In genomic region chr2:205352593-205352992, GRCh38 we compare ENCODE assay signal across 22 cellular contexts.
DNase-seq lines count a peak whose midpoint lies in the region; ATAC-seq, FAIRE-seq and TF ChIP-seq lines count a peak whose summit lies in the region.
"Had no signal": no experiment of that assay in that cellular context is flagged by ENCODE, and none has a peak within 500 bp of the region (broad histone marks: within the 10 kb centered on the region; RNA-seq: fewer than 3 reads in every experiment).

No MANE protein-coding gene starts in this region.

- H3K36me3 ChIP-seq in bronchial epithelial cell (ENCODE audit: control insufficient read depth, insufficient read depth, low read length) = no peaks in the 10 kb centered on the region
- H3K36me3 ChIP-seq: esophagus squamous epithelium, thyroid gland had no signal

- TF ChIP-seq CTCF in bronchial epithelial cell (IDR thresholded peaks at IDR 0.05; ENCODE audit: insufficient read depth, low read length, severe bottlenecking) (no peak), foreskin fibroblast (IDR thresholded peaks at IDR 0.05; ENCODE audit: low read depth, low read length) (no peak)

- no peak for ATAC-seq in GM19023 (IDR thresholded peaks at IDR 0.05; ENCODE audit: unreplicated experiment)
- ATAC-seq: GM23338, left colon, psoas muscle had no signal

- FAIRE-seq in bronchial epithelial cell (lab: Jason Lieb, UNC) = no peak

- DNase-seq in AG08396 (ENCODE audit: low spot score) (peak; percentile 5), LHCN-M2 (ENCODE audit: low read depth) (peak; percentile 49), bronchial epithelial cell (ENCODE audit: low read depth) (peak; percentile 83), foreskin fibroblast (peak; percentile 65 to 86), ecto neural progenitor cell (ENCODE audit: low spot score) (no peak), NCI-H1105 treated with DMSO at 0.1 percent for 48 hours (lab: John Stamatoyannopoulos, UW) (no peak), GM19238 (ENCODE audit: insufficient read length, low spot score) (no peak)
- DNase-seq: activated CD4-positive, alpha-beta T cell treated with anti-CD3 and anti-CD28 coated beads, Interleukin-2, amount 50 U/mL, for 48 hours; activated naive CD4-positive, alpha-beta T cell treated with anti-CD3 and anti-CD28 coated beads, Interleukin-2, amount 10 ng/mL, durations not matched to agents 7 days and 5 days; activated T-cell treated with anti-CD3 and anti-CD28 coated beads, Interleukin-2, amount 50 U/mL, for 1 hour; dorsolateral prefrontal cortex; esophagus squamous epithelium; left colon; midbrain; NCI-H1930; NCI-H510A; nephron progenitor cell; psoas muscle; stimulated activated CD4-positive, alpha-beta T cell treated with anti-CD3 and anti-CD28 coated beads, Interleukin-12 subunit alpha, Interleukin-12 subunit beta, amount 100 ng/mL, for 4 hours; thyroid gland had no signal

- no peaks in the 10 kb centered on the region for H3K27me3 ChIP-seq in bronchial epithelial cell (ENCODE audit: control insufficient read depth, insufficient read depth, low read length)
- H3K27me3 ChIP-seq: dorsolateral prefrontal cortex, esophagus squamous epithelium, thyroid gland had no signal

- H3K4me3 ChIP-seq in bronchial epithelial cell (ENCODE audit: low read depth, low read length) (no peak overlapping the region), foreskin fibroblast (ENCODE audit: low read depth in 1 of 2, low read length in 2 of 2) (no peak overlapping the region)
- H3K4me3 ChIP-seq: dorsolateral prefrontal cortex, esophagus squamous epithelium, GM23338, psoas muscle, thyroid gland had no signal

Comparison
In these comparisons a context has a peak if more than half of its experiments do, and no peak if none do; other contexts are left out.
1. DNase-seq: peak in AG08396 (single experiment), LHCN-M2 (single experiment), bronchial epithelial cell (single experiment) and foreskin fibroblast (2 of 2); none in ecto neural progenitor cell (single experiment), NCI-H1105 treated with DMSO at 0.1 percent for 48 hours (single experiment) and GM19238 (single experiment).